Comparison of ENCODE assay signal across 8 cellular contexts in the genomic region with DNA sequence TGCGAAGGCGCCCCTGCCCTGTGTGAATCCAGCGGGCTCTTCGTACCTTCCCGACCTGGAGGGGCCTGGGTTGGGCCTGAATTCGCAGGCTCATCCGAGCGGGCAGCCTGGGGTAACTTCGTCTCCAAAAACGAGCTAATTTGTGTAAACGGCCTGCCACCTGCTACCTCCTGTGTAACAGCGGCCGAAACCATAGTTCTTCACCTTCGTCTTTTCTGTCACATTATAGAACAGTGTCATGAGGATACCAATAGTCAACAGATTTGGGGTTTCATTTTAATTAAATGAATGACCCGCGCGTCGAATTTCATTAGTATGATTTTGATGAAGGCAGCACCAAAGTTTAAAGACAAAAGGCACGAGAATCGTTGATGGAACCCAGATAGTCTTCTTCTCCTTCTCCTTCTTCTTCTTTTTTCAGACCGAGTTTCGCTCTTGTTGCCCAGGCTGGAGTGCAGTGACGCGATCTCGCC. TPM values are rescaled to one million over a fixed set of nuclear protein-coding genes. Genes with fewer than 3 reads are reported as not detected.
DNase-seq lines count a peak whose midpoint lies in the region; ATAC-seq and TF ChIP-seq lines count a peak whose summit lies in the region.

No MANE protein-coding gene starts in this region.

- H3K9me3 ChIP-seq in A673 (ENCODE audit: low read depth, low read length, poor library complexity, severe bottlenecking) (no peaks in the 10 kb centered on the region), HUES48 (ENCODE audit: control insufficient read depth, insufficient read depth, low read length) (no peaks in the 10 kb centered on the region)

- no peaks in the 10 kb centered on the region for H3K27me3 ChIP-seq in A673 (replicated peaks; ENCODE audit: insufficient read depth, low read depth, low read length, poor library complexity)
- H3K27me3 ChIP-seq in HUES48 (ENCODE audit: control insufficient read depth, insufficient read depth, low read length) = peaks cover 3% of the 10 kb centered on the region; the same call in 1 of the 2 replicates

- H3K27ac ChIP-seq in A673 (ENCODE audit: low read depth, low read length, poor library complexity, severe bottlenecking) (no peak overlapping the region), HUES48 (ENCODE audit: low read depth, low read length) (peak overlapping the region; percentile 57)

- BruUV-seq in A673 (replicated peaks; lab: Mats Ljungman, UMichigan) = no TSS peak

- peaks cover 8% of the 10 kb centered on the region for H3K36me3 Mint-ChIP-seq in central memory CD8-positive, alpha-beta T cell (ENCODE audit: insufficient read depth)
- no peaks in the 10 kb centered on the region for H3K36me3 Mint-ChIP-seq in naive B cell

- H3K4me3 Mint-ChIP-seq in central memory CD8-positive, alpha-beta T cell = peak overlapping the region; percentile 83
- H3K4me3 Mint-ChIP-seq in naive B cell = peak overlapping the region; percentile 82 to 92 (median 88)

- intact Hi-C loops in A673 (cut with micrococcal nuclease; ENCODE audit: unreplicated experiment) = no loop called here

- H3K36me3 ChIP-seq in A673 (ENCODE audit: insufficient read depth, low read length, poor library complexity, severe bottlenecking) (peaks cover 12% of the 10 kb centered on the region), HUES48 (ENCODE audit: control insufficient read depth, insufficient read depth, low read length) (peaks cover 13% of the 10 kb centered on the region)

- CTCF ChIA-PET in A673 (lab: Charles Lee) = no interaction called here

- DNase-seq in A673 (ENCODE audit: low spot score) (no peak), naive B cell (no peak), NCI-H1105 treated with DMSO at 0.1 percent for 48 hours (lab: John Stamatoyannopoulos, UW) (no peak), hippocampal formation (lab: John Stamatoyannopoulos, UW) (no peak)
- DNase-seq in central memory CD8-positive, alpha-beta T cell (ENCODE audit: low spot score in 2 of 2) = no peak
- DNase-seq in central memory CD4-positive, alpha-beta T cell = no peak

- no peaks in the 10 kb centered on the region for H3K27me3 Mint-ChIP-seq in central memory CD8-positive, alpha-beta T cell
- H3K27me3 Mint-ChIP-seq in naive B cell = no peaks in the 10 kb centered on the region

- TF ChIP-seq CTCF in A673 (conservative IDR thresholded peaks at IDR 0.05; ENCODE audit: low read depth, low read length) = no peak

- POLR2A ChIA-PET in A673 (lab: Charles Lee; ENCODE audit: low non-redundant PET) = no interaction called here

- peak overlapping the region; percentile 67 for H3K27ac Mint-ChIP-seq in central memory CD8-positive, alpha-beta T cell (ENCODE audit: low read depth)
- H3K27ac Mint-ChIP-seq in naive B cell = peak overlapping the region in 2 of 6 donors; percentile 5 to 89

- H3K4me1 Mint-ChIP-seq in central memory CD8-positive, alpha-beta T cell = peaks cover 14% of the 10 kb centered on the region
- H3K4me1 Mint-ChIP-seq in naive B cell = peaks cover 6 to 14% (median 9%) of the 10 kb centered on the region in 3 donors

- no peak overlapping the region for H3K9ac ChIP-seq in HUES48 (ENCODE audit: low read depth, low read length)

- no peak for ATAC-seq in central memory CD8-positive, alpha-beta T cell (replicated peaks; ENCODE audit: extremely low read depth, poor library complexity, severe bottlenecking)
- no peak for ATAC-seq in naive B cell (ENCODE audit: low read depth in 2 of 2)
- no peak for ATAC-seq in GM18520 (IDR thresholded peaks at IDR 0.05; ENCODE audit: unreplicated experiment)

- no peaks in the 10 kb centered on the region for H3K9me3 Mint-ChIP-seq in central memory CD8-positive, alpha-beta T cell
- H3K9me3 Mint-ChIP-seq in naive B cell = no peaks in the 10 kb centered on the region

- peaks cover 6% of the 10 kb centered on the region for H3K4me1 ChIP-seq in A673 (ENCODE audit: insufficient read depth, low read length, poor library complexity, severe bottlenecking)
- peaks cover 5% of the 10 kb centered on the region for H3K4me1 ChIP-seq in HUES48 (ENCODE audit: control insufficient read depth, insufficient read depth, low read length)

- peak overlapping the region; percentile 63 for H3K4me3 ChIP-seq in A673 (ENCODE audit: low read depth, low read length, poor library complexity, severe bottlenecking)
- H3K4me3 ChIP-seq in HUES48 (ENCODE audit: low read depth, low read length) = peak overlapping the region; percentile 97

RNA-seq across cellular contexts. Expression of gene CENPV, which starts 0.5 kb away (rescaled TPM):
- 147 and 166 TPM in 2 replicates for total RNA-seq in A673 (2021)
- 10 to 100 TPM; 13.3 to 34.2 (median 15.9) TPM for polyA plus RNA-seq in naive B cell (ENCODE audit: low read depth in 6 of 6)

RNA-seq across cellular contexts. Expression of gene UBB, which starts 27.2 kb away (rescaled TPM):
- total RNA-seq in A673 (2021) = 2,497 and 2,658 TPM in 2 replicates
- 1,000 to 10,000 TPM; 2,209 to 2,817 (median 2,696) TPM for polyA plus RNA-seq in naive B cell (ENCODE audit: low read depth in 6 of 6)
